ENCODE assay signal across 21 cellular contexts in genomic region chr16:11030990-11031510, GRCh38.
"Had no signal": no experiment of that assay in that cellular context is flagged by ENCODE, and none has a peak within 500 bp of the region (broad histone marks: within the 10 kb centered on the region; RNA-seq: fewer than 3 reads in every experiment).

No MANE protein-coding gene starts in this region.

- H3K27me3 ChIP-seq: ascending aorta, brain microvascular endothelial cell, colonic mucosa, esophagus muscularis mucosa, left lung, tibial nerve, uterus had no signal

- H3K27ac ChIP-seq: ascending aorta, brain microvascular endothelial cell, colonic mucosa, left lung, tibial nerve had no signal

- H3K27me3 Mint-ChIP-seq: activated B cell treated with CpG ODN at 0.5 μM for 24 hours; activated CD4-positive, alpha-beta T cell treated with anti-CD3 and anti-CD28 coated beads for 36 hours; natural killer cell treated with Interleukin-12 subunit alpha and Interleukin-12 subunit beta and Interleukin-15 and Interleukin-18, amount 100 ng/mL, for 72 hours; progenitor cell of endocrine pancreas; stimulated activated naive CD8-positive, alpha-beta T cell treated with anti-CD3 and anti-CD28 coated beads, Interleukin-15, amount 100 ng/mL, for 72 hours had no signal

- H3K4me1 ChIP-seq: ascending aorta, colonic mucosa had no signal

- H3K36me3 ChIP-seq: colonic mucosa, uterus had no signal

- H3K9me3 ChIP-seq: colonic mucosa, uterus had no signal

- H3K4me3 Mint-ChIP-seq: activated B cell treated with CpG ODN at 0.5 μM for 24 hours; activated CD4-positive, alpha-beta T cell treated with anti-CD3 and anti-CD28 coated beads for 36 hours; immature natural killer cell; natural killer cell treated with Interleukin-12 subunit alpha and Interleukin-12 subunit beta and Interleukin-15 and Interleukin-18, amount 100 ng/mL, for 72 hours; stimulated activated naive CD8-positive, alpha-beta T cell treated with anti-CD3 and anti-CD28 coated beads, Interleukin-15, amount 100 ng/mL, for 72 hours had no signal

- H3K27ac Mint-ChIP-seq: activated B cell treated with CpG ODN at 0.5 μM for 24 hours; activated CD4-positive, alpha-beta T cell treated with anti-CD3 and anti-CD28 coated beads for 36 hours; progenitor cell of endocrine pancreas; stimulated activated naive CD8-positive, alpha-beta T cell treated with anti-CD3 and anti-CD28 coated beads, Interleukin-15, amount 100 ng/mL, for 72 hours had no signal

- H3K4me3 ChIP-seq: ascending aorta, colonic mucosa, esophagus muscularis mucosa, left lung, tibial nerve, uterus had no signal

- ATAC-seq: activated CD4-positive, alpha-beta T cell treated with anti-CD3 and anti-CD28 coated beads for 36 hours; activated naive CD4-positive, alpha-beta T cell treated with anti-CD3 and anti-CD28 coated beads, Interleukin-2, amount 50 U/mL, for 72 hours; left lung; natural killer cell treated with Interleukin-12 subunit alpha and Interleukin-12 subunit beta and Interleukin-15 and Interleukin-18, amount 100 ng/mL, for 72 hours; stimulated activated naive CD8-positive, alpha-beta T cell treated with anti-CD3 and anti-CD28 coated beads, Interleukin-15, amount 100 ng/mL, for 72 hours had no signal

- DNase-seq: activated B cell treated with CpG ODN at 0.5 μM for 24 hours; activated CD4-positive, alpha-beta T cell treated with anti-CD3 and anti-CD28 coated beads for 36 hours; activated CD4-positive, alpha-beta T cell treated with anti-CD3 and anti-CD28 coated beads, Interleukin-2, amount 50 U/mL, for 48 hours; activated gamma-delta T cell treated with Interleukin-2 at 50 U/mL for 16 hours; brain microvascular endothelial cell; central memory CD4-positive, alpha-beta T cell; colonic mucosa; immature natural killer cell; left lung; mammary epithelial cell; retina; stimulated activated CD4-positive, alpha-beta T cell treated with anti-CD3 and anti-CD28 coated beads, Interleukin-4, amount 100 ng/mL, for 24 hours; stimulated activated naive CD8-positive, alpha-beta T cell treated with anti-CD3 and anti-CD28 coated beads, Interleukin-15, amount 100 ng/mL, for 72 hours; T-helper 1 cell had no signal
